In the genomic region with DNA sequence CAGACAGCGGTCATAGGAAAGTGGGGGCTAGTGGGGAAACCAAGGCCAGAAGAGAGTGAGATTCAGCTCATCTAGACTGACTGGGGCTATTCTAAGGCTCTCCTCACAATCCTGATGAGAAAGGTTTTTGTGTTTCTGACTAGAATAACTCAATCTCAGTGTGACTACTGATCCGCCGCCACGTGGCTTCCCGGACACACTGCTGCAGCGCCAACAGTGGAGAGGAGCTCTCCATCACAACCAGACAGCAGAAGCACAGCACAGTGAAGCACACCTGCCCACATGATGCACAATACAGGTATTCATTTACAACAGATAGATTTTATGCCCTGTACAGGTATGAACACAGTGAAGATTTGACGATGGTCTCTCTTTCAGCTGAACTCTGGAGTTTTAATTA, we compare ENCODE assay signal across 16 cellular contexts.
"Had no signal": no experiment of that assay in that cellular context is flagged by ENCODE, and none has a peak within 500 bp of the region (broad histone marks: within the 10 kb centered on the region; RNA-seq: fewer than 3 reads in every experiment).

No MANE protein-coding gene starts in this region.

- ATAC-seq: activated naive CD8-positive, alpha-beta T cell treated with anti-CD3 and anti-CD28 coated beads, Interleukin-2, amount 50 U/mL, for 24 hours; esophagus mucosa; naive thymus-derived CD4-positive, alpha-beta T cell; T-helper 17 cell had no signal

- DNase-seq: activated B cell treated with CpG ODN at 0.5 μM for 24 hours; activated CD4-positive, alpha-beta T cell treated with anti-CD3 and anti-CD28 coated beads for 48 hours; activated naive CD4-positive, alpha-beta T cell treated with anti-CD3 and anti-CD28 coated beads for 36 hours; activated naive CD8-positive, alpha-beta T cell treated with anti-CD3 and anti-CD28 coated beads, Interleukin-2, amount 50 U/mL, for 24 hours; aorta; left colon; naive thymus-derived CD4-positive, alpha-beta T cell; stimulated activated CD4-positive, alpha-beta T cell treated with anti-CD3 and anti-CD28 coated beads, Interleukin-15, amount 100 ng/mL, for 24 hours; stimulated activated CD4-positive, alpha-beta T cell treated with anti-CD3 and anti-CD28 coated beads, Interleukin-4, amount 100 ng/mL, for 1 hour; stimulated activated naive CD4-positive, alpha-beta T cell; T-helper 17 cell; transverse colon had no signal

- H3K27me3 ChIP-seq: neutrophil, transverse colon had no signal

- H3K27ac ChIP-seq: coronary artery, neutrophil, transverse colon had no signal

- H3K36me3 ChIP-seq: transverse colon had no signal

- H3K27me3 Mint-ChIP-seq: activated B cell treated with CpG ODN at 0.5 μM for 24 hours; activated naive CD8-positive, alpha-beta T cell treated with anti-CD3 and anti-CD28 coated beads, Interleukin-2, amount 50 U/mL, for 24 hours had no signal

- H3K27ac Mint-ChIP-seq: activated B cell treated with CpG ODN at 0.5 μM for 24 hours; activated naive CD4-positive, alpha-beta T cell treated with anti-CD3 and anti-CD28 coated beads for 36 hours; T-helper 17 cell had no signal

- H3K9me3 Mint-ChIP-seq: activated B cell treated with CpG ODN at 0.5 μM for 24 hours; activated naive CD4-positive, alpha-beta T cell treated with anti-CD3 and anti-CD28 coated beads for 36 hours; activated naive CD8-positive, alpha-beta T cell treated with anti-CD3 and anti-CD28 coated beads, Interleukin-2, amount 50 U/mL, for 24 hours; activated T-helper 1 cell treated with anti-CD3 and anti-CD28 coated beads, Interleukin-12 subunit alpha, Interleukin-12 subunit beta, Interleukin-2, Interleukin-4 antibody, amounts not matched to agents 30 ng/mL and 10 ng/mL and 1 ng/mL, durations not matched to agents 14 hours and 24 hours and 36 hours; naive thymus-derived CD4-positive, alpha-beta T cell had no signal

- H3K4me1 Mint-ChIP-seq: activated B cell treated with CpG ODN at 0.5 μM for 24 hours had no signal

- H3K4me3 ChIP-seq: coronary artery, transverse colon had no signal

- H3K4me3 Mint-ChIP-seq: activated B cell treated with CpG ODN at 0.5 μM for 24 hours; activated naive CD4-positive, alpha-beta T cell treated with anti-CD3 and anti-CD28 coated beads for 36 hours; activated naive CD8-positive, alpha-beta T cell treated with anti-CD3 and anti-CD28 coated beads, Interleukin-2, amount 50 U/mL, for 24 hours; activated T-helper 1 cell treated with anti-CD3 and anti-CD28 coated beads, Interleukin-12 subunit alpha, Interleukin-12 subunit beta, Interleukin-2, Interleukin-4 antibody, amounts not matched to agents 30 ng/mL and 10 ng/mL and 1 ng/mL, durations not matched to agents 14 hours and 24 hours and 36 hours; T-helper 17 cell had no signal

- H3K9me3 ChIP-seq: neutrophil, transverse colon had no signal
